ENCODE assay signal across 1 cellular context in the genomic region with DNA sequence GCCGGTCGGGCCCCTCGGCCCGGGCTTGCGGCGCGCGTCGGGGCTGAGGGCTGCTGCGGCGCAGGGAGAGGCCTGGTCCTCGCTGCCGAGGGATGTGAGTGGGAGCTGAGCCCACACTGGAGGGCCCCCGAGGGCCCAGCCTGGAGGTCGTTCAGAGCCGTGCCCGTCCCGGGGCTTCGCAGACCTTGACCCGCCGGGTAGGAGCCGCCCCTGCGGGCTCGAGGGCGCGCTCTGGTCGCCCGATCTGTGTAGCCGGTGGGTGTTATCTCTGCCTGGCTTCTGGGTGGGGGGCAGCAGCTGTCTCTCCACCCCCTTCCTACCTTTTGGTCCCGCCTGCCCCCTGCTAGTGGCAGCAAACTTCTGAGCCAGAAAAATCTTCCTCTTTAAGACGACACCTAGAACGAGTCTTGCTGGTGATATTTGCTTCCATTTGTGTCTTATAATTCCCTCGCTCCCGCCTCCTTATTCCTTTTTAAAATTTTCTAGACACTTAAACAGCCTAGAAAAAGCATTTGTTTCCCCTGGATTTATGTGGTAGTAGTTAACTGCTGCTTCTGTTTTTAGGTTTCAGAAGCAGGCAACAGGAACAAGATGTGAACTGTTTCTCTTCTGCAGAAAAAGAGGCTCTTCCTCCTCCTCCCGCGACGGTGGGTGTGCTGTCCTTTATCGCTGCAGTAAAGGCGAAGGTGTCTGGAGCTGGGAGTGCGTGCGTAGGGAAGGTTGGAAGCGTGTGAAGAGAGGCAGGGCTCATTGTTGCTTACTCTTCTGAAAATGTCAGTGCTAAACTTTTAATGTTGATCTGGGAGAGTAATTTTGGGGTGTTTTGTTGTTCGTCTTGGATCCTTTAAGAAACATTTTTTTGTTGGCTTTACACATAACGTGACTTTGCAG.
A peak's percentile ranks its signal among the peaks of the same experiment; 100 is the strongest.
TF ChIP-seq lines count a peak whose summit lies in the region.

No MANE protein-coding gene starts in this region.

TF ChIP-seq in HepG2, 621 proteins besides CTCF, POLR2A, EP300 and RAD21 (continued from another document and continues in another):
- peak; percentile 5; the same call in 1 of the 2 replicates for TF ChIP-seq ZNF263 (CRISPR knock-in tag; IDR thresholded peaks at IDR 0.05)
- no peak for TF ChIP-seq SNAI1 (CRISPR knock-in tag; IDR thresholded peaks at IDR 0.05; ENCODE audit: borderline replicate concordance)
- TF ChIP-seq, protein P1, sequence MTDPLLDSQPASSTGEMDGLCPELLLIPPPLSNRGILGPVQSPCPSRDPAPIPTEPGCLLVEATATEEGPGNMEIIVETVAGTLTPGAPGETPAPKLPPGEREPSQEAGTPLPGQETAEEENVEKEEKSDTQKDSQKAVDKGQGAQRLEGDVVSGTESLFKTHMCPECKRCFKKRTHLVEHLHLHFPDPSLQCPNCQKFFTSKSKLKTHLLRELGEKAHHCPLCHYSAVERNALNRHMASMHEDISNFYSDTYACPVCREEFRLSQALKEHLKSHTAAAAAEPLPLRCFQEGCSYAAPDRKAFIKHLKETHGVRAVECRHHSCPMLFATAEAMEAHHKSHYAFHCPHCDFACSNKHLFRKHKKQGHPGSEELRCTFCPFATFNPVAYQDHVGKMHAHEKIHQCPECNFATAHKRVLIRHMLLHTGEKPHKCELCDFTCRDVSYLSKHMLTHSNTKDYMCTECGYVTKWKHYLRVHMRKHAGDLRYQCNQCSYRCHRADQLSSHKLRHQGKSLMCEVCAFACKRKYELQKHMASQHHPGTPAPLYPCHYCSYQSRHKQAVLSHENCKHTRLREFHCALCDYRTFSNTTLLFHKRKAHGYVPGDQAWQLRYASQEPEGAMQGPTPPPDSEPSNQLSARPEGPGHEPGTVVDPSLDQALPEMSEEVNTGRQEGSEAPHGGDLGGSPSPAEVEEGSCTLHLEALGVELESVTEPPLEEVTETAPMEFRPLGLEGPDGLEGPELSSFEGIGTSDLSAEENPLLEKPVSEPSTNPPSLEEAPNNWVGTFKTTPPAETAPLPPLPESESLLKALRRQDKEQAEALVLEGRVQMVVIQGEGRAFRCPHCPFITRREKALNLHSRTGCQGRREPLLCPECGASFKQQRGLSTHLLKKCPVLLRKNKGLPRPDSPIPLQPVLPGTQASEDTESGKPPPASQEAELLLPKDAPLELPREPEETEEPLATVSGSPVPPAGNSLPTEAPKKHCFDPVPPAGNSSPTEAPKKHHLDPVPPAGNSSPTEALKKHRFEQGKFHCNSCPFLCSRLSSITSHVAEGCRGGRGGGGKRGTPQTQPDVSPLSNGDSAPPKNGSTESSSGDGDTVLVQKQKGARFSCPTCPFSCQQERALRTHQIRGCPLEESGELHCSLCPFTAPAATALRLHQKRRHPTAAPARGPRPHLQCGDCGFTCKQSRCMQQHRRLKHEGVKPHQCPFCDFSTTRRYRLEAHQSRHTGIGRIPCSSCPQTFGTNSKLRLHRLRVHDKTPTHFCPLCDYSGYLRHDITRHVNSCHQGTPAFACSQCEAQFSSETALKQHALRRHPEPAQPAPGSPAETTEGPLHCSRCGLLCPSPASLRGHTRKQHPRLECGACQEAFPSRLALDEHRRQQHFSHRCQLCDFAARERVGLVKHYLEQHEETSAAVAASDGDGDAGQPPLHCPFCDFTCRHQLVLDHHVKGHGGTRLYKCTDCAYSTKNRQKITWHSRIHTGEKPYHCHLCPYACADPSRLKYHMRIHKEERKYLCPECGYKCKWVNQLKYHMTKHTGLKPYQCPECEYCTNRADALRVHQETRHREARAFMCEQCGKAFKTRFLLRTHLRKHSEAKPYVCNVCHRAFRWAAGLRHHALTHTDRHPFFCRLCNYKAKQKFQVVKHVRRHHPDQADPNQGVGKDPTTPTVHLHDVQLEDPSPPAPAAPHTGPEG (CRISPR knock-in tag; IDR thresholded peaks at IDR 0.05), result peak; percentile 6; the same call in 1 of the 2 replicates
- TF ChIP-seq MTA3 (CRISPR knock-in tag; IDR thresholded peaks at IDR 0.05), result no peak
- TF ChIP-seq ZNF350 (CRISPR knock-in tag; IDR thresholded peaks at IDR 0.05; ENCODE audit: borderline replicate concordance, low read depth), result 0 out of 2 replicates have a peak, but pooled peaks have one; percentile 13
- TF ChIP-seq ZNF777 (CRISPR knock-in tag; IDR thresholded peaks at IDR 0.05), result peak; percentile 57
- TF ChIP-seq ZNF629 (CRISPR knock-in tag; conservative IDR thresholded peaks at IDR 0.05), result no peak
- TF ChIP-seq NR2F1 (CRISPR knock-in tag; IDR thresholded peaks at IDR 0.05), result 0 out of 4 replicates have a peak, but pooled peaks of 1 of the 2 experiments have one; percentile 2
- no peak for TF ChIP-seq ZNF34 (CRISPR knock-in tag; IDR thresholded peaks at IDR 0.05; ENCODE audit: borderline replicate concordance)
- TF ChIP-seq, protein P2, sequence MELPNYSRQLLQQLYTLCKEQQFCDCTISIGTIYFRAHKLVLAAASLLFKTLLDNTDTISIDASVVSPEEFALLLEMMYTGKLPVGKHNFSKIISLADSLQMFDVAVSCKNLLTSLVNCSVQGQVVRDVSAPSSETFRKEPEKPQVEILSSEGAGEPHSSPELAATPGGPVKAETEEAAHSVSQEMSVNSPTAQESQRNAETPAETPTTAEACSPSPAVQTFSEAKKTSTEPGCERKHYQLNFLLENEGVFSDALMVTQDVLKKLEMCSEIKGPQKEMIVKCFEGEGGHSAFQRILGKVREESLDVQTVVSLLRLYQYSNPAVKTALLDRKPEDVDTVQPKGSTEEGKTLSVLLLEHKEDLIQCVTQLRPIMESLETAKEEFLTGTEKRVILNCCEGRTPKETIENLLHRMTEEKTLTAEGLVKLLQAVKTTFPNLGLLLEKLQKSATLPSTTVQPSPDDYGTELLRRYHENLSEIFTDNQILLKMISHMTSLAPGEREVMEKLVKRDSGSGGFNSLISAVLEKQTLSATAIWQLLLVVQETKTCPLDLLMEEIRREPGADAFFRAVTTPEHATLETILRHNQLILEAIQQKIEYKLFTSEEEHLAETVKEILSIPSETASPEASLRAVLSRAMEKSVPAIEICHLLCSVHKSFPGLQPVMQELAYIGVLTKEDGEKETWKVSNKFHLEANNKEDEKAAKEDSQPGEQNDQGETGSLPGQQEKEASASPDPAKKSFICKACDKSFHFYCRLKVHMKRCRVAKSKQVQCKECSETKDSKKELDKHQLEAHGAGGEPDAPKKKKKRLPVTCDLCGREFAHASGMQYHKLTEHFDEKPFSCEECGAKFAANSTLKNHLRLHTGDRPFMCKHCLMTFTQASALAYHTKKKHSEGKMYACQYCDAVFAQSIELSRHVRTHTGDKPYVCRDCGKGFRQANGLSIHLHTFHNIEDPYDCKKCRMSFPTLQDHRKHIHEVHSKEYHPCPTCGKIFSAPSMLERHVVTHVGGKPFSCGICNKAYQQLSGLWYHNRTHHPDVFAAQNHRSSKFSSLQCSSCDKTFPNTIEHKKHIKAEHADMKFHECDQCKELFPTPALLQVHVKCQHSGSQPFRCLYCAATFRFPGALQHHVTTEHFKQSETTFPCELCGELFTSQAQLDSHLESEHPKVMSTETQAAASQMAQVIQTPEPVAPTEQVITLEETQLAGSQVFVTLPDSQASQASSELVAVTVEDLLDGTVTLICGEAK (IDR thresholded peaks at IDR 0.05), result no peak
- TF ChIP-seq, protein P2 (CRISPR knock-in tag; IDR thresholded peaks at IDR 0.05), result peak; percentile 12; the same call in 1 of the 2 replicates
- TF ChIP-seq EED (CRISPR knock-in tag; IDR thresholded peaks at IDR 0.05), result 0 out of 2 replicates have a peak, but pooled peaks have one; percentile 25
- TF ChIP-seq ZNF224 (CRISPR knock-in tag; IDR thresholded peaks at IDR 0.05), result no peak
- TF ChIP-seq GZF1 (CRISPR knock-in tag; IDR thresholded peaks at IDR 0.05), result no peak
- 0 out of 2 replicates have a peak, but pooled peaks have one; percentile 84 for TF ChIP-seq ZNF564 (CRISPR knock-in tag; IDR thresholded peaks at IDR 0.05)
- TF ChIP-seq ARNT2 (CRISPR knock-in tag; IDR thresholded peaks at IDR 0.05; ENCODE audit: low read depth), result no peak
- 0 out of 2 replicates have a peak, but pooled peaks have one; percentile 6 for TF ChIP-seq HOXA5 (CRISPR knock-in tag; IDR thresholded peaks at IDR 0.05)
- no peak for TF ChIP-seq ZNF333 (CRISPR knock-in tag; IDR thresholded peaks at IDR 0.05; ENCODE audit: borderline replicate concordance)
- TF ChIP-seq ZNF674 (CRISPR knock-in tag; IDR thresholded peaks at IDR 0.05; ENCODE audit: low read depth), result peak; percentile 94
- TF ChIP-seq ZNF549 (CRISPR knock-in tag; IDR thresholded peaks at IDR 0.05), result 0 out of 2 replicates have a peak, but pooled peaks have one; percentile 6
- no peak for TF ChIP-seq TBL1XR1 (IDR thresholded peaks at IDR 0.05; ENCODE audit: borderline replicate concordance, low read length, partially characterized antibody)
- no peak for TF ChIP-seq IRF2 (CRISPR knock-in tag; IDR thresholded peaks at IDR 0.05)
- TF ChIP-seq SRSF1 (optimal IDR thresholded peaks at IDR 0.05; ENCODE audit: low read depth, low read length), result peak; percentile 47
- TF ChIP-seq, protein P3, sequence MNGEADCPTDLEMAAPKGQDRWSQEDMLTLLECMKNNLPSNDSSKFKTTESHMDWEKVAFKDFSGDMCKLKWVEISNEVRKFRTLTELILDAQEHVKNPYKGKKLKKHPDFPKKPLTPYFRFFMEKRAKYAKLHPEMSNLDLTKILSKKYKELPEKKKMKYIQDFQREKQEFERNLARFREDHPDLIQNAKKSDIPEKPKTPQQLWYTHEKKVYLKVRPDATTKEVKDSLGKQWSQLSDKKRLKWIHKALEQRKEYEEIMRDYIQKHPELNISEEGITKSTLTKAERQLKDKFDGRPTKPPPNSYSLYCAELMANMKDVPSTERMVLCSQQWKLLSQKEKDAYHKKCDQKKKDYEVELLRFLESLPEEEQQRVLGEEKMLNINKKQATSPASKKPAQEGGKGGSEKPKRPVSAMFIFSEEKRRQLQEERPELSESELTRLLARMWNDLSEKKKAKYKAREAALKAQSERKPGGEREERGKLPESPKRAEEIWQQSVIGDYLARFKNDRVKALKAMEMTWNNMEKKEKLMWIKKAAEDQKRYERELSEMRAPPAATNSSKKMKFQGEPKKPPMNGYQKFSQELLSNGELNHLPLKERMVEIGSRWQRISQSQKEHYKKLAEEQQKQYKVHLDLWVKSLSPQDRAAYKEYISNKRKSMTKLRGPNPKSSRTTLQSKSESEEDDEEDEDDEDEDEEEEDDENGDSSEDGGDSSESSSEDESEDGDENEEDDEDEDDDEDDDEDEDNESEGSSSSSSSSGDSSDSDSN (CRISPR knock-in tag; IDR thresholded peaks at IDR 0.05), result peak; percentile 75; the same call in 1 of the 2 replicates
- 0 out of 2 replicates have a peak, but pooled peaks have one; percentile 9 for TF ChIP-seq TSC22D2 (CRISPR knock-in tag; IDR thresholded peaks at IDR 0.05; ENCODE audit: borderline replicate concordance)
- TF ChIP-seq, protein P4, sequence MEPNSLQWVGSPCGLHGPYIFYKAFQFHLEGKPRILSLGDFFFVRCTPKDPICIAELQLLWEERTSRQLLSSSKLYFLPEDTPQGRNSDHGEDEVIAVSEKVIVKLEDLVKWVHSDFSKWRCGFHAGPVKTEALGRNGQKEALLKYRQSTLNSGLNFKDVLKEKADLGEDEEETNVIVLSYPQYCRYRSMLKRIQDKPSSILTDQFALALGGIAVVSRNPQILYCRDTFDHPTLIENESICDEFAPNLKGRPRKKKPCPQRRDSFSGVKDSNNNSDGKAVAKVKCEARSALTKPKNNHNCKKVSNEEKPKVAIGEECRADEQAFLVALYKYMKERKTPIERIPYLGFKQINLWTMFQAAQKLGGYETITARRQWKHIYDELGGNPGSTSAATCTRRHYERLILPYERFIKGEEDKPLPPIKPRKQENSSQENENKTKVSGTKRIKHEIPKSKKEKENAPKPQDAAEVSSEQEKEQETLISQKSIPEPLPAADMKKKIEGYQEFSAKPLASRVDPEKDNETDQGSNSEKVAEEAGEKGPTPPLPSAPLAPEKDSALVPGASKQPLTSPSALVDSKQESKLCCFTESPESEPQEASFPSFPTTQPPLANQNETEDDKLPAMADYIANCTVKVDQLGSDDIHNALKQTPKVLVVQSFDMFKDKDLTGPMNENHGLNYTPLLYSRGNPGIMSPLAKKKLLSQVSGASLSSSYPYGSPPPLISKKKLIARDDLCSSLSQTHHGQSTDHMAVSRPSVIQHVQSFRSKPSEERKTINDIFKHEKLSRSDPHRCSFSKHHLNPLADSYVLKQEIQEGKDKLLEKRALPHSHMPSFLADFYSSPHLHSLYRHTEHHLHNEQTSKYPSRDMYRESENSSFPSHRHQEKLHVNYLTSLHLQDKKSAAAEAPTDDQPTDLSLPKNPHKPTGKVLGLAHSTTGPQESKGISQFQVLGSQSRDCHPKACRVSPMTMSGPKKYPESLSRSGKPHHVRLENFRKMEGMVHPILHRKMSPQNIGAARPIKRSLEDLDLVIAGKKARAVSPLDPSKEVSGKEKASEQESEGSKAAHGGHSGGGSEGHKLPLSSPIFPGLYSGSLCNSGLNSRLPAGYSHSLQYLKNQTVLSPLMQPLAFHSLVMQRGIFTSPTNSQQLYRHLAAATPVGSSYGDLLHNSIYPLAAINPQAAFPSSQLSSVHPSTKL (CRISPR knock-in tag; IDR thresholded peaks at IDR 0.05), result no peak
- TF ChIP-seq, protein P5, sequence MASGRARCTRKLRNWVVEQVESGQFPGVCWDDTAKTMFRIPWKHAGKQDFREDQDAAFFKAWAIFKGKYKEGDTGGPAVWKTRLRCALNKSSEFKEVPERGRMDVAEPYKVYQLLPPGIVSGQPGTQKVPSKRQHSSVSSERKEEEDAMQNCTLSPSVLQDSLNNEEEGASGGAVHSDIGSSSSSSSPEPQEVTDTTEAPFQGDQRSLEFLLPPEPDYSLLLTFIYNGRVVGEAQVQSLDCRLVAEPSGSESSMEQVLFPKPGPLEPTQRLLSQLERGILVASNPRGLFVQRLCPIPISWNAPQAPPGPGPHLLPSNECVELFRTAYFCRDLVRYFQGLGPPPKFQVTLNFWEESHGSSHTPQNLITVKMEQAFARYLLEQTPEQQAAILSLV (CRISPR knock-in tag; IDR thresholded peaks at IDR 0.05; ENCODE audit: borderline replicate concordance), result no peak
- peak; percentile 16; the same call in 1 of the 2 replicates for TF ChIP-seq ISL2 (CRISPR knock-in tag; IDR thresholded peaks at IDR 0.05)
- no peak for TF ChIP-seq MAZ (IDR thresholded peaks at IDR 0.05; ENCODE audit: borderline replicate concordance, low read depth, low read length)
- TF ChIP-seq MAZ (CRISPR knock-in tag; IDR thresholded peaks at IDR 0.05; ENCODE audit: low read depth), result peak; percentile 32; the same call in 1 of the 2 replicates
